ENCODE assay signal across 9 cellular contexts in genomic region chr12:123062682-123063426, GRCh38.
DNase-seq lines count a peak whose midpoint lies in the region; ATAC-seq and TF ChIP-seq lines count a peak whose summit lies in the region.
"Had no signal": no experiment of that assay in that cellular context is flagged by ENCODE, and none has a peak within 500 bp of the region (broad histone marks: within the 10 kb centered on the region; RNA-seq: fewer than 3 reads in every experiment).

No MANE protein-coding gene starts in this region.

- H3K27me3 ChIP-seq in brain microvascular endothelial cell (replicated peaks) = no peaks in the 10 kb centered on the region

- H3K27ac ChIP-seq in brain microvascular endothelial cell = no peak overlapping the region

- no peak overlapping the region for H3K4me3 ChIP-seq in brain microvascular endothelial cell (ENCODE audit: low read depth, low read length)

- peaks cover 0 to 2% (median 0%) of the 10 kb centered on the region in 7 donors for H3K9me3 Mint-ChIP-seq in CD14-positive monocyte
- H3K9me3 Mint-ChIP-seq: stimulated activated naive CD8-positive, alpha-beta T cell treated with anti-CD3 and anti-CD28 coated beads, Interleukin-15, Interleukin-2, amounts not matched to agents 100 ng/mL and 50 ng/mL, for 24 hours had no signal

- H3K4me1 Mint-ChIP-seq in CD14-positive monocyte = peaks cover 60% of the 10 kb centered on the region

- peaks cover 0 to 2% (median 1%) of the 10 kb centered on the region in 3 donors for H3K27me3 Mint-ChIP-seq in CD14-positive monocyte (ENCODE audit: low read depth in 3 of 3)
- H3K27me3 Mint-ChIP-seq: stimulated activated naive CD8-positive, alpha-beta T cell treated with anti-CD3 and anti-CD28 coated beads, Interleukin-15, Interleukin-2, amounts not matched to agents 100 ng/mL and 50 ng/mL, for 24 hours had no signal

- intact Hi-C loops in CD14-positive monocyte (cut with micrococcal nuclease) = loop anchor here in 1 of 2 donors (2.0 to 5.0 kb wide), 2 partner anchors 34 to 88 kb away; partner anchors contain the start of gene PITPNM2

- ATAC-seq in HG03457 (IDR thresholded peaks at IDR 0.05; ENCODE audit: unreplicated experiment) (no peak), HG03565 (IDR thresholded peaks at IDR 0.05; ENCODE audit: unreplicated experiment) (no peak)

- no peaks in the 10 kb centered on the region for H3K36me3 ChIP-seq in brain microvascular endothelial cell (replicated peaks)

- peaks cover 0 to 2% of the 10 kb centered on the region in 2 donors for H3K36me3 Mint-ChIP-seq in CD14-positive monocyte

- DNase-seq in CD14-positive monocyte (ENCODE audit: low spot score) = peak; percentile 87
- DNase-seq in Kasumi-1 (lab: John Stamatoyannopoulos, UW) = peak; percentile 35 to 39
- peak; percentile 57 for DNase-seq in brain microvascular endothelial cell
- peak; percentile 45 for DNase-seq in medulla oblongata (ENCODE audit: extremely low spot score)
- no peak for DNase-seq in D341Med (ENCODE audit: low spot score)
- DNase-seq in NCI-H524 (lab: John Stamatoyannopoulos, UW) = no peak

- TF ChIP-seq CTCF in CD14-positive monocyte (IDR thresholded peaks at IDR 0.05) (no peak), brain microvascular endothelial cell (IDR thresholded peaks at IDR 0.05; ENCODE audit: low read depth, low read length, missing control alignments) (no peak)

- in situ Hi-C loops in brain microvascular endothelial cell (cut with HindIII; ENCODE audit: low pct_ligation_motif_present, low sequenced_read_pairs) = no loop called here

- no peak overlapping the region for H3K4me3 Mint-ChIP-seq in CD14-positive monocyte
- H3K4me3 Mint-ChIP-seq: stimulated activated naive CD8-positive, alpha-beta T cell treated with anti-CD3 and anti-CD28 coated beads, Interleukin-15, Interleukin-2, amounts not matched to agents 100 ng/mL and 50 ng/mL, for 24 hours had no signal

- H3K27ac Mint-ChIP-seq in CD14-positive monocyte = peak overlapping the region; percentile 56 to 81 (median 76)

Comparison
In these comparisons a context has a peak if more than half of its experiments do, and no peak if none do; other contexts are left out.
1. DNase-seq: peak in CD14-positive monocyte (single experiment), Kasumi-1 (2 of 2), brain microvascular endothelial cell (single experiment) and medulla oblongata (single experiment); none in D341Med (single experiment) and NCI-H524 (0 of 2).